ENCODE assay signal across 10 cellular contexts in genomic region chr14:49584058-49584457, GRCh38. TPM values are rescaled to one million over a fixed set of nuclear protein-coding genes. Genes with fewer than 3 reads are reported as not detected.
DNase-seq lines count a peak whose midpoint lies in the region; ATAC-seq and TF ChIP-seq lines count a peak whose summit lies in the region.
"Had no signal": no experiment of that assay in that cellular context is flagged by ENCODE, and none has a peak within 500 bp of the region (broad histone marks: within the 10 kb centered on the region; RNA-seq: fewer than 3 reads in every experiment).

No MANE protein-coding gene starts in this region.

- H2AFZ ChIP-seq in mesenchymal stem cell (ENCODE audit: low read depth, low read length), result no peak overlapping the region

- H3K4me3 ChIP-seq in BE2C (ENCODE audit: low read depth, low read length), result peak overlapping the region; percentile 81
- peak overlapping the region; percentile 72 for H3K4me3 ChIP-seq in HL-60 (replicated peaks; ENCODE audit: insufficient read depth, low read length)
- H3K4me3 ChIP-seq in ascending aorta, result peak overlapping the region; percentile 1 to 73
- peak overlapping the region in 1 of 2 experiments; percentile 89 for H3K4me3 ChIP-seq in mesenchymal stem cell (ENCODE audit: insufficient read depth in 1 of 2, low read depth in 1 of 2, low read length in 2 of 2)

- H2BK12ac ChIP-seq in mesenchymal stem cell (ENCODE audit: low read length in 2 of 2), result no peak overlapping the region

- H3K27me3 ChIP-seq in BE2C (no peaks in the 10 kb centered on the region), HL-60 (ENCODE audit: insufficient read depth, poor library complexity, severe bottlenecking) (no peaks in the 10 kb centered on the region), ascending aorta (no peaks in the 10 kb centered on the region), mesenchymal stem cell (ENCODE audit: control insufficient read depth in 1 of 2, insufficient read depth in 1 of 2, low read length in 2 of 2) (no peaks in the 10 kb centered on the region)

- H3K23ac ChIP-seq in mesenchymal stem cell (ENCODE audit: low read length in 2 of 2), result no peak overlapping the region

- peak overlapping the region; percentile 60 for H3K4me2 ChIP-seq in mesenchymal stem cell (ENCODE audit: low read length, poor library complexity, severe bottlenecking)

- H3K18ac ChIP-seq in mesenchymal stem cell (ENCODE audit: low read depth in 1 of 2, low read length in 2 of 2), result no peak overlapping the region

- no peak overlapping the region for H2BK15ac ChIP-seq in mesenchymal stem cell (ENCODE audit: low read depth, poor library complexity, severe bottlenecking)

- 87% methylated on average over 11 of the region's 11 CpGs for WGBS in mesenchymal stem cell

- H4K8ac ChIP-seq in mesenchymal stem cell (ENCODE audit: low read length), result peak overlapping the region; percentile 24

- H2AK5ac ChIP-seq in mesenchymal stem cell (ENCODE audit: low read length, severe bottlenecking), result no peak overlapping the region

- TF ChIP-seq CTCF in BE2C (IDR thresholded peaks at IDR 0.05; ENCODE audit: low read depth, low read length), result no peak
- no peak for TF ChIP-seq CTCF in HL-60 (IDR thresholded peaks at IDR 0.05; ENCODE audit: insufficient read depth, low read length)
- no peak for TF ChIP-seq CTCF in ascending aorta (IDR thresholded peaks at IDR 0.05)

- H3K27ac ChIP-seq in HL-60 (replicated peaks) (peak overlapping the region; percentile 93), ascending aorta (no peak overlapping the region), mesenchymal stem cell (ENCODE audit: low read length, poor library complexity, severe bottlenecking) (no peak overlapping the region)

- H3K9me3 ChIP-seq in BE2C, result no peaks in the 10 kb centered on the region
- H3K9me3 ChIP-seq in ascending aorta, result no peaks in the 10 kb centered on the region
- H3K9me3 ChIP-seq in mesenchymal stem cell (ENCODE audit: control insufficient read depth, low read length), result no peaks in the 10 kb centered on the region

- no peak overlapping the region for H3K4ac ChIP-seq in mesenchymal stem cell (ENCODE audit: low read depth in 1 of 2, low read length in 2 of 2)

- no peak overlapping the region for H4K91ac ChIP-seq in mesenchymal stem cell (ENCODE audit: low read length)

- DNase-seq in BE2C, result no peak
- DNase-seq in HL-60 (ENCODE audit: low read depth in 1 of 2, low spot score in 1 of 2), result no peak
- no peak for DNase-seq in ascending aorta (ENCODE audit: low spot score in 2 of 2)
- DNase-seq in mesenchymal stem cell, result no peak
- DNase-seq in NCI-H146 treated with DMSO at 0.1 percent for 48 hours (lab: John Stamatoyannopoulos, UW; ENCODE audit: unreplicated experiment), result no peak
- no peak for DNase-seq in cerebellum (ENCODE audit: low spot score)
- DNase-seq: NCI-H510A; stimulated activated CD4-positive, alpha-beta T cell treated with anti-CD3 and anti-CD28 coated beads, Interleukin-4, amount 100 ng/mL, for 1 hour had no signal

- peaks cover 53% of the 10 kb centered on the region for H3K36me3 ChIP-seq in BE2C
- H3K36me3 ChIP-seq in ascending aorta, result peaks cover 15 to 28% of the 10 kb centered on the region in 2 donors
- peaks cover 13 to 35% of the 10 kb centered on the region in 2 experiments for H3K36me3 ChIP-seq in mesenchymal stem cell (ENCODE audit: control insufficient read depth in 1 of 2, insufficient read depth in 2 of 2, low read depth in 1 of 2, low read length in 2 of 2)

- H3K14ac ChIP-seq in mesenchymal stem cell (ENCODE audit: low read length in 2 of 2), result no peak overlapping the region

- H3K4me1 ChIP-seq in BE2C (peaks cover 10% of the 10 kb centered on the region), ascending aorta (peaks cover 4 to 16% of the 10 kb centered on the region in 2 donors), mesenchymal stem cell (ENCODE audit: control insufficient read depth, insufficient read depth, low read depth, low read length) (peaks cover 8% of the 10 kb centered on the region)

- ATAC-seq in HG02973 (IDR thresholded peaks at IDR 0.05; ENCODE audit: unreplicated experiment), result no peak
- no peak for ATAC-seq in HG02798 (IDR thresholded peaks at IDR 0.05; ENCODE audit: poor library complexity, unreplicated experiment)

- no peak overlapping the region for H2BK120ac ChIP-seq in mesenchymal stem cell (ENCODE audit: low read depth, low read length)

- H3K9ac ChIP-seq in mesenchymal stem cell (ENCODE audit: low read length), result peak overlapping the region; percentile 96

- intact Hi-C loops in ascending aorta (cut with DNase I), result no loop called here

- peaks cover 2% of the 10 kb centered on the region for H3K79me1 ChIP-seq in mesenchymal stem cell (replicated peaks; ENCODE audit: low read length, poor library complexity, severe bottlenecking)

- no peak overlapping the region for H2BK5ac ChIP-seq in mesenchymal stem cell (ENCODE audit: low read depth, low read length, poor library complexity, severe bottlenecking)

RNA-seq across cellular contexts. Expression of gene RPS29, which starts 2.1 kb away (rescaled TPM):
- 1,973 TPM for polyA plus RNA-seq in BE2C (2012; ENCODE audit: insufficient read depth, insufficient read length, low read depth)
- total RNA-seq in ascending aorta (2,262 TPM), cerebellum (818 TPM)
- 12,280 TPM for polyA plus RNA-seq in mesenchymal stem cell (2013, experiment 1 of 2)
- 12,284 TPM for polyA plus RNA-seq in mesenchymal stem cell (2013, experiment 2 of 2)

RNA-seq across cellular contexts. Expression of gene LRR1, which starts 14.7 kb away (rescaled TPM):
- 7.3 TPM for polyA plus RNA-seq in BE2C (2012; ENCODE audit: insufficient read depth, insufficient read length, low read depth)
- not detected for total RNA-seq in ascending aorta
- polyA plus RNA-seq in mesenchymal stem cell (2013, experiment 1 of 2), result 10.7 TPM
- 9.5 TPM for polyA plus RNA-seq in mesenchymal stem cell (2013, experiment 2 of 2)
- 11.7 TPM for total RNA-seq in cerebellum

RNA-seq across cellular contexts. Expression of gene RPL36AL, which starts 36.4 kb away (rescaled TPM):
- 451 TPM for polyA plus RNA-seq in BE2C (2012; ENCODE audit: insufficient read depth, insufficient read length, low read depth)
- total RNA-seq in ascending aorta (21.3 TPM), cerebellum (35.6 TPM)
- polyA plus RNA-seq in mesenchymal stem cell (2013, experiment 1 of 2), result 729 TPM
- 715 TPM for polyA plus RNA-seq in mesenchymal stem cell (2013, experiment 2 of 2)

RNA-seq across cellular contexts. Expression of gene MGAT2, which starts 36.5 kb away (rescaled TPM):
- polyA plus RNA-seq in BE2C (2012; ENCODE audit: insufficient read depth, insufficient read length, low read depth), result 41.2 TPM
- 37.4 TPM for total RNA-seq in ascending aorta
- 43.8 TPM for polyA plus RNA-seq in mesenchymal stem cell (2013, experiment 1 of 2)
- polyA plus RNA-seq in mesenchymal stem cell (2013, experiment 2 of 2), result 46.2 TPM
- total RNA-seq in cerebellum, result 21.7 TPM

RNA-seq across cellular contexts. Expression of gene DNAAF2, which starts 51.0 kb away (rescaled TPM):
- polyA plus RNA-seq in BE2C (2012; ENCODE audit: insufficient read depth, insufficient read length, low read depth), result 19.5 TPM
- total RNA-seq in ascending aorta (14.0 TPM), cerebellum (12.7 TPM)
- polyA plus RNA-seq in mesenchymal stem cell (2013, experiment 1 of 2), result 5.2 TPM
- polyA plus RNA-seq in mesenchymal stem cell (2013, experiment 2 of 2), result 6.0 TPM

Comparison
In these comparisons a context has a peak if more than half of its experiments do, and no peak if none do; other contexts are left out.
1. RNA of gene LRR1, which starts 14.7 kb away (total RNA-seq): 11.7 TPM in cerebellum (single experiment); not detected in ascending aorta (single experiment); every median in the first group is over 10 times any median in the second.